1 cellular context compared by ENCODE assay signal in genomic region chr1:30929135-30929889, GRCh38.
TF ChIP-seq lines count a peak whose summit lies in the region.

No MANE protein-coding gene starts in this region.

TF ChIP-seq in Ishikawa, 13 proteins besides CTCF, POLR2A, EP300 and RAD21 (continued from another document):
- TF ChIP-seq ZBTB7A (IDR thresholded peaks at IDR 0.05; ENCODE audit: low read depth) (no peak), USF1 (IDR thresholded peaks at IDR 0.05) (no peak), EGR1 (IDR thresholded peaks at IDR 0.05) (no peak), YY1 (IDR thresholded peaks at IDR 0.05; ENCODE audit: low read depth) (no peak), FOXM1 (IDR thresholded peaks at IDR 0.05; ENCODE audit: borderline replicate concordance, low read depth) (no peak)
